1 cellular context compared by ENCODE assay signal in genomic region chr9:97831843-97832636, GRCh38.
TF ChIP-seq lines count a peak whose summit lies in the region.

No MANE protein-coding gene starts in this region.

TF ChIP-seq in K562, 482 proteins besides CTCF, POLR2A, EP300 and RAD21 (continued from another document):
- TF ChIP-seq ZNF318 (IDR thresholded peaks at IDR 0.05; ENCODE audit: borderline replicate concordance in 1 of 2, low read depth in 1 of 2) (peak in 1 of 2 experiments; percentile 33; a peak in 1 of 4 replicates), ATF2 (CRISPR knock-in tag; IDR thresholded peaks at IDR 0.05) (no peak), TAF7 (tag; IDR thresholded peaks at IDR 0.05) (0 out of 2 replicates have a peak, but pooled peaks have one; percentile 21), JUND (IDR thresholded peaks at IDR 0.05; ENCODE audit: borderline replicate concordance, low read depth, low read length) (peak; percentile 92), JUND (tag; IDR thresholded peaks at IDR 0.05; ENCODE audit: borderline replicate concordance, low read depth, low read length) (peak; percentile 93; the same call in 2 of the 3 replicates), ZNF589 (CRISPR knock-in tag; IDR thresholded peaks at IDR 0.05; ENCODE audit: low read depth) (no peak), SMARCA4 (IDR thresholded peaks at IDR 0.05) (peak; percentile 85), L3MBTL2 (IDR thresholded peaks at IDR 0.05) (peak; percentile 85), SMARCE1 (IDR thresholded peaks at IDR 0.05) (peak; percentile 83; the same call in 1 of the 2 replicates), CEBPG (CRISPR knock-in tag; IDR thresholded peaks at IDR 0.05) (peak; percentile 63), CEBPG (tag; conservative IDR thresholded peaks at IDR 0.05 in 1 of 2, IDR thresholded peaks at IDR 0.05 in 1 of 2) (0 out of 4 replicates have a peak, but pooled peaks of 1 of the 2 experiments have one; percentile 43), POLR2H (tag; IDR thresholded peaks at IDR 0.05; ENCODE audit: low read depth) (peak; percentile 35; the same call in 1 of the 2 replicates), RBM17 (IDR thresholded peaks at IDR 0.05; ENCODE audit: borderline replicate concordance, low read depth, low read length) (no peak), ARID1B (IDR thresholded peaks at IDR 0.05) (peak; percentile 41; the same call in 1 of the 2 replicates), MAFK (IDR thresholded peaks at IDR 0.05; ENCODE audit: low read length) (peak; percentile 80), ZNF740 (CRISPR knock-in tag; IDR thresholded peaks at IDR 0.05) (no peak), ZNF740 (tag; IDR thresholded peaks at IDR 0.05) (no peak), MAFG (tag; conservative IDR thresholded peaks at IDR 0.05) (peak; percentile 85), NFE2 (IDR thresholded peaks at IDR 0.05; ENCODE audit: low read depth) (peak; percentile 96), MGA (IDR thresholded peaks at IDR 0.05) (peak; percentile 58; the same call in 1 of the 2 replicates), FOSL1 (tag; conservative IDR thresholded peaks at IDR 0.05) (peak; percentile 48; the same call in 1 of the 2 replicates), ETV5 (CRISPR knock-in tag; IDR thresholded peaks at IDR 0.05; ENCODE audit: low read depth) (no peak), ETS1 (conservative IDR thresholded peaks at IDR 0.05; ENCODE audit: control insufficient read depth, low read depth, low read length) (no peak), SMARCC2 (IDR thresholded peaks at IDR 0.05; ENCODE audit: low read depth) (peak; percentile 73; the same call in 1 of the 2 replicates), DIDO1 (tag; IDR thresholded peaks at IDR 0.05; ENCODE audit: low read depth) (no peak), ATF3 (IDR thresholded peaks at IDR 0.05) (peak; percentile 87), ATF3 (CRISPR knock-in tag; conservative IDR thresholded peaks at IDR 0.05) (no peak), ZNF316 (IDR thresholded peaks at IDR 0.05) (peak; percentile 86), MAFF (IDR thresholded peaks at IDR 0.05; ENCODE audit: low read length) (peak; percentile 75)
